ENCODE assay signal across 10 cellular contexts in the genomic region with DNA sequence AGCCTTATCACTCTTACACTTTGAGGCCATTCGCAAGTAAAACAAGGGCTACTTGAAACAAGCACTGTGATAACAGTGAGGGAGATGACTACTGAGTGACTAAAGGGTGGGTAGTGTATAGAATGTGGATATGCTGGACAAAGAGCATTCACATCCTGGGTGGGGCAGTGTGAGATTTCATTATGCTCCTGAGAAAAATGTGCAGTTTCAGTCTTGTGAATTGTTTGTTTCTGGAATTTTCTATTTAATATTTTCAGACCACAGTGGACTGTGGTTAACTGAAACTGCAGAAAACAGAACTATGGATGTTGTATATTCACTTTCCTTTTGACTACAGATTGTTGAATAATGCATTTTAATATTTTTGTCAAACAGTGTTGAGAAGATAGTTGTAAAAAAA. TPM values are rescaled to one million over a fixed set of nuclear protein-coding genes. Genes with fewer than 3 reads are reported as not detected.
DNase-seq lines count a peak whose midpoint lies in the region; ATAC-seq lines count a peak whose summit lies in the region.
"Had no signal": no experiment of that assay in that cellular context is flagged by ENCODE, and none has a peak within 500 bp of the region (broad histone marks: within the 10 kb centered on the region; RNA-seq: fewer than 3 reads in every experiment).

No MANE protein-coding gene starts in this region.

- DNase-seq in amniotic epithelial cell (ENCODE audit: low read depth) (peak; percentile 73), cardiac septum (ENCODE audit: low spot score) (no peak), 8988T (no peak), NCI-H345 treated with DMSO at 0.1 percent for 48 hours (lab: John Stamatoyannopoulos, UW; ENCODE audit: unreplicated experiment) (no peak)
- DNase-seq in activated effector memory CD4-positive, alpha-beta T cell treated with anti-CD3 and anti-CD28 coated beads, Interleukin-2, amount 50 U/mL, for 16 hours, result no peak
- DNase-seq: activated CD4-positive, CD25-positive, alpha-beta regulatory T cell had no signal

- no peaks in the 10 kb centered on the region for H3K9me3 ChIP-seq in skeletal muscle satellite cell (replicated peaks; ENCODE audit: low read length)

- H3K4me3 ChIP-seq in skeletal muscle satellite cell (ENCODE audit: low read length), result no peak overlapping the region

- intact Hi-C loops in cardiac septum (cut with DNase I), result no loop called here

- ATAC-seq in GM19351 (IDR thresholded peaks at IDR 0.05; ENCODE audit: unreplicated experiment) (peak; percentile 81), HG03064 (IDR thresholded peaks at IDR 0.05; ENCODE audit: low read depth, unreplicated experiment) (peak; percentile 75)

- peak overlapping the region; percentile 78 for H3K9ac ChIP-seq in skeletal muscle satellite cell (ENCODE audit: low read depth, low read length)

- peaks cover 24% of the 10 kb centered on the region for H3K4me1 ChIP-seq in skeletal muscle satellite cell (ENCODE audit: control insufficient read depth, insufficient read depth, low read length)

- H3K4me2 ChIP-seq in skeletal muscle satellite cell (ENCODE audit: low read length), result peak overlapping the region; percentile 54

- peaks cover 34% of the 10 kb centered on the region for H3K36me3 ChIP-seq in skeletal muscle satellite cell (ENCODE audit: insufficient read depth, low read length)

- no peaks in the 10 kb centered on the region for H3K27me3 ChIP-seq in skeletal muscle satellite cell (ENCODE audit: control insufficient read depth, insufficient read depth, low read length)

RNA-seq across cellular contexts. Expression of a gene that starts 25.1 kb away (rescaled TPM):
- under 0.01 and 3.7 TPM in 2 replicates for total RNA-seq in skeletal muscle satellite cell (2012; rRNA removed)
- 30.3 TPM for total RNA-seq in cardiac septum
- total RNA-seq: pulmonary artery endothelial cell had no signal
